9 cellular contexts compared by ENCODE assay signal in genomic region chr4:123785515-123785914, GRCh38.
DNase-seq lines count a peak whose midpoint lies in the region; ATAC-seq and TF ChIP-seq lines count a peak whose summit lies in the region.
"Had no signal": no experiment of that assay in that cellular context is flagged by ENCODE, and none has a peak within 500 bp of the region (broad histone marks: within the 10 kb centered on the region; RNA-seq: fewer than 3 reads in every experiment).

No MANE protein-coding gene starts in this region.

- H3K27ac Mint-ChIP-seq in progenitor cell of endocrine pancreas, result no peak overlapping the region
- no peak overlapping the region for H3K27ac Mint-ChIP-seq in activated T-helper 2 cell treated with anti-CD3 and anti-CD28 coated beads, Interferon-gamma antibody, Interleukin-2, Interleukin-4, amounts not matched to agents 10 μg/mL and 5 μg/mL and 100 μg/mL, durations not matched to agents 14 hours and 24 hours and 36 hours

- no peaks in the 10 kb centered on the region for H3K9me3 ChIP-seq in HUES48 (ENCODE audit: control insufficient read depth, insufficient read depth, low read length)
- no peaks in the 10 kb centered on the region for H3K9me3 ChIP-seq in left lung
- H3K9me3 ChIP-seq in suprapubic skin, result no peaks in the 10 kb centered on the region

- no peak for TF ChIP-seq EP300 in suprapubic skin (IDR thresholded peaks at IDR 0.05)

- intact Hi-C loops in left lung (cut with DNase I), result no loop called here
- intact Hi-C loops in activated T-helper 2 cell treated with anti-CD3 and anti-CD28 coated beads, Interferon-gamma antibody, Interleukin-2, Interleukin-4, amounts not matched to agents 10 μg/mL and 5 μg/mL and 100 μg/mL, durations not matched to agents 14 hours and 24 hours and 36 hours (cut with micrococcal nuclease), result no loop called here

- peak overlapping the region; percentile 69 for H3K27ac ChIP-seq in HUES48 (ENCODE audit: low read depth, low read length)
- H3K27ac ChIP-seq in left lung, result peak overlapping the region; percentile 14 to 72
- peak overlapping the region; percentile 77 for H3K27ac ChIP-seq in suprapubic skin

- no peak for TF ChIP-seq POLR2A in suprapubic skin (IDR thresholded peaks at IDR 0.05)

- H3K9me3 Mint-ChIP-seq in progenitor cell of endocrine pancreas (ENCODE audit: low read depth), result peaks cover 2% of the 10 kb centered on the region
- H3K9me3 Mint-ChIP-seq in activated T-helper 2 cell treated with anti-CD3 and anti-CD28 coated beads, Interferon-gamma antibody, Interleukin-2, Interleukin-4, amounts not matched to agents 10 μg/mL and 5 μg/mL and 100 μg/mL, durations not matched to agents 14 hours and 24 hours and 36 hours, result no peaks in the 10 kb centered on the region

- DNase-seq in epithelial cell of esophagus (ENCODE audit: low read depth), result peak; percentile 84
- no peak for DNase-seq in left lung
- peak; percentile 84 for DNase-seq in suprapubic skin (ENCODE audit: low spot score in 2 of 2)
- DNase-seq in progenitor cell of endocrine pancreas (ENCODE audit: low spot score, unreplicated experiment), result no peak
- DNase-seq in activated T-helper 2 cell treated with anti-CD3 and anti-CD28 coated beads, Interferon-gamma antibody, Interleukin-2, Interleukin-4, amounts not matched to agents 10 μg/mL and 5 μg/mL and 100 μg/mL, durations not matched to agents 14 hours and 24 hours and 36 hours (ENCODE audit: low spot score), result no peak
- no peak for DNase-seq in stimulated activated CD8-positive, alpha-beta memory T cell treated with anti-CD3 and anti-CD28 coated beads, Interleukin-4, amount 100 ng/mL, for 48 hours
- DNase-seq: NCI-H526 treated with DMSO at 0.1 percent for 48 hours had no signal

- peak; percentile 54 for ATAC-seq in left lung
- ATAC-seq in GM19324 (IDR thresholded peaks at IDR 0.05; ENCODE audit: low FRiP score, unreplicated experiment), result no peak

- no peak overlapping the region for H3K4me3 Mint-ChIP-seq in progenitor cell of endocrine pancreas (ENCODE audit: low read depth)
- no peak overlapping the region for H3K4me3 Mint-ChIP-seq in activated T-helper 2 cell treated with anti-CD3 and anti-CD28 coated beads, Interferon-gamma antibody, Interleukin-2, Interleukin-4, amounts not matched to agents 10 μg/mL and 5 μg/mL and 100 μg/mL, durations not matched to agents 14 hours and 24 hours and 36 hours (ENCODE audit: low read depth)

- no peak overlapping the region for H3K4me3 ChIP-seq in HUES48 (ENCODE audit: low read depth, low read length)
- no peak overlapping the region for H3K4me3 ChIP-seq in epithelial cell of esophagus (ENCODE audit: low read length)
- no peak overlapping the region for H3K4me3 ChIP-seq in left lung
- H3K4me3 ChIP-seq in suprapubic skin, result no peak overlapping the region

- H3K27me3 Mint-ChIP-seq in progenitor cell of endocrine pancreas, result no peaks in the 10 kb centered on the region
- H3K27me3 Mint-ChIP-seq in activated T-helper 2 cell treated with anti-CD3 and anti-CD28 coated beads, Interferon-gamma antibody, Interleukin-2, Interleukin-4, amounts not matched to agents 10 μg/mL and 5 μg/mL and 100 μg/mL, durations not matched to agents 14 hours and 24 hours and 36 hours (ENCODE audit: low read depth), result peaks cover 3% of the 10 kb centered on the region

- no peaks in the 10 kb centered on the region for H3K4me1 Mint-ChIP-seq in progenitor cell of endocrine pancreas (ENCODE audit: low read depth)
- no peaks in the 10 kb centered on the region for H3K4me1 Mint-ChIP-seq in activated T-helper 2 cell treated with anti-CD3 and anti-CD28 coated beads, Interferon-gamma antibody, Interleukin-2, Interleukin-4, amounts not matched to agents 10 μg/mL and 5 μg/mL and 100 μg/mL, durations not matched to agents 14 hours and 24 hours and 36 hours (ENCODE audit: low read depth)

- WGBS in suprapubic skin, result 27% methylated on average over 3 of the region's 3 CpGs

- TF ChIP-seq CTCF in epithelial cell of esophagus (IDR thresholded peaks at IDR 0.05; ENCODE audit: insufficient read depth, low read depth, low read length, missing control alignments), result no peak
- TF ChIP-seq CTCF in left lung (IDR thresholded peaks at IDR 0.05), result no peak
- TF ChIP-seq CTCF in suprapubic skin (IDR thresholded peaks at IDR 0.05), result no peak
- no peak for TF ChIP-seq CTCF in progenitor cell of endocrine pancreas (IDR thresholded peaks at IDR 0.05; ENCODE audit: unreplicated experiment)

- no peaks in the 10 kb centered on the region for H3K36me3 ChIP-seq in HUES48 (ENCODE audit: control insufficient read depth, insufficient read depth, low read length)
- no peaks in the 10 kb centered on the region for H3K36me3 ChIP-seq in left lung
- no peaks in the 10 kb centered on the region for H3K36me3 ChIP-seq in suprapubic skin

- H3K36me3 Mint-ChIP-seq in progenitor cell of endocrine pancreas (ENCODE audit: insufficient read depth), result no peaks in the 10 kb centered on the region
- no peaks in the 10 kb centered on the region for H3K36me3 Mint-ChIP-seq in activated T-helper 2 cell treated with anti-CD3 and anti-CD28 coated beads, Interferon-gamma antibody, Interleukin-2, Interleukin-4, amounts not matched to agents 10 μg/mL and 5 μg/mL and 100 μg/mL, durations not matched to agents 14 hours and 24 hours and 36 hours (ENCODE audit: low read depth)

- H3K27me3 ChIP-seq in HUES48 (ENCODE audit: control insufficient read depth, insufficient read depth, low read length), result no peaks in the 10 kb centered on the region
- no peaks in the 10 kb centered on the region for H3K27me3 ChIP-seq in left lung
- no peaks in the 10 kb centered on the region for H3K27me3 ChIP-seq in suprapubic skin

- H3K4me1 ChIP-seq in HUES48 (ENCODE audit: control insufficient read depth, insufficient read depth, low read length) (peaks cover 45% of the 10 kb centered on the region), left lung (no peaks in the 10 kb centered on the region), suprapubic skin (peaks cover 8% of the 10 kb centered on the region)

- no peak overlapping the region; the same call in 1 of the 2 replicates for H3K9ac ChIP-seq in HUES48 (ENCODE audit: low read depth, low read length)

Comparison
In these comparisons a context has a peak if more than half of its experiments do, and no peak if none do; other contexts are left out.
1. DNase-seq: peak in epithelial cell of esophagus (single experiment) and suprapubic skin (2 of 2); none in left lung (0 of 2), progenitor cell of endocrine pancreas (single experiment), activated T-helper 2 cell treated with anti-CD3 and anti-CD28 coated beads, Interferon-gamma antibody, Interleukin-2, Interleukin-4, amounts not matched to agents 10 μg/mL and 5 μg/mL and 100 μg/mL, durations not matched to agents 14 hours and 24 hours and 36 hours (single experiment) and stimulated activated CD8-positive, alpha-beta memory T cell treated with anti-CD3 and anti-CD28 coated beads, Interleukin-4, amount 100 ng/mL, for 48 hours (single experiment).
2. Peak in every context shown above with its lines, with median percentiles within 50 percentile points of each other: H3K27ac ChIP-seq.